Comparison of ENCODE assay signal across 1 cellular context in the genomic region with DNA sequence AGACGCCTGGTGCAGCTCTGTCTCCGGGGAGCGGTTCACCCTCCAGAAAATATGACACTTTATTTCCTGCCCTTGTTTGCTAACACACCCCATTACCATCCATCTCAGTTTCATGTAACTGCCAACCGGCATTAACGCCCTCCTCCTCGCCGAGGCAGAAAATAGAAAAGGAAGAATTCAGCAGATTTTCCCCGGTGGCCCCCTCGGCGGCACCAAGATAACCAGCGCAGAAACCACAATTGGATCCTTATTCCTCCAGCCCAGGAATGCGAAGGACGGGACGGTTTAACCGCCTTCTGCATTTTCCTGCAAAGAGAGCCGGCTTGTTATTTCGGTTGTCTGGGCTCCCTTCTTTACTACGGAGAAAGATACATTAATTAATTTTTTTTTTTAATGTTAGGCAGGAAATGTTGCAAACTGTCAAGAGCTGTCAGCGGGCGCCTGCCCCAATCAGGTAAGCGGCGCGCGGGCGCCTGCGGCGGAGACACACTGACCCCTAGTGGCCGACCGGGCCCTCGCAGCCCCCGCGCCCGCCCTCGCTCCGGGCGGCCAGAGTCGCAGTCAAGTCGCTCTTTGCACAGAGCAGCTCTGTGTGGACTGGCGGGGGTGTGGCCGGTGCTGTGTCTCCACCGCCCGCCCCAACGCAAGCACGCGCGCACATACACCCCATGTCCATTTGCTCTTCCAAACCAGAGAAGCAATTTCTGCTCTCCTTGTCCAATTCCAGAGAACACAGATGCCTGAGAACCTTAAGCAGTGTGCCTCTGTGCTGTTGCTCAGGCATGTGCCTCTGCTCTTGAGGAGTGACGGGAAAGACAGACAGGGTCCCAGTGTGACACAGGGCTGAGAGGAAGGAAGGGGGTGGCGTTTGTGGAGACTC.
TF ChIP-seq lines count a peak whose summit lies in the region.

No MANE protein-coding gene starts in this region.

TF ChIP-seq in PFSK-1, 5 proteins besides CTCF, POLR2A, EP300 and RAD21 (continued from another document):
- TF ChIP-seq, protein P1, sequence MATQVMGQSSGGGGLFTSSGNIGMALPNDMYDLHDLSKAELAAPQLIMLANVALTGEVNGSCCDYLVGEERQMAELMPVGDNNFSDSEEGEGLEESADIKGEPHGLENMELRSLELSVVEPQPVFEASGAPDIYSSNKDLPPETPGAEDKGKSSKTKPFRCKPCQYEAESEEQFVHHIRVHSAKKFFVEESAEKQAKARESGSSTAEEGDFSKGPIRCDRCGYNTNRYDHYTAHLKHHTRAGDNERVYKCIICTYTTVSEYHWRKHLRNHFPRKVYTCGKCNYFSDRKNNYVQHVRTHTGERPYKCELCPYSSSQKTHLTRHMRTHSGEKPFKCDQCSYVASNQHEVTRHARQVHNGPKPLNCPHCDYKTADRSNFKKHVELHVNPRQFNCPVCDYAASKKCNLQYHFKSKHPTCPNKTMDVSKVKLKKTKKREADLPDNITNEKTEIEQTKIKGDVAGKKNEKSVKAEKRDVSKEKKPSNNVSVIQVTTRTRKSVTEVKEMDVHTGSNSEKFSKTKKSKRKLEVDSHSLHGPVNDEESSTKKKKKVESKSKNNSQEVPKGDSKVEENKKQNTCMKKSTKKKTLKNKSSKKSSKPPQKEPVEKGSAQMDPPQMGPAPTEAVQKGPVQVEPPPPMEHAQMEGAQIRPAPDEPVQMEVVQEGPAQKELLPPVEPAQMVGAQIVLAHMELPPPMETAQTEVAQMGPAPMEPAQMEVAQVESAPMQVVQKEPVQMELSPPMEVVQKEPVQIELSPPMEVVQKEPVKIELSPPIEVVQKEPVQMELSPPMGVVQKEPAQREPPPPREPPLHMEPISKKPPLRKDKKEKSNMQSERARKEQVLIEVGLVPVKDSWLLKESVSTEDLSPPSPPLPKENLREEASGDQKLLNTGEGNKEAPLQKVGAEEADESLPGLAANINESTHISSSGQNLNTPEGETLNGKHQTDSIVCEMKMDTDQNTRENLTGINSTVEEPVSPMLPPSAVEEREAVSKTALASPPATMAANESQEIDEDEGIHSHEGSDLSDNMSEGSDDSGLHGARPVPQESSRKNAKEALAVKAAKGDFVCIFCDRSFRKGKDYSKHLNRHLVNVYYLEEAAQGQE (IDR thresholded peaks at IDR 0.05; ENCODE audit: insufficient read depth in 1 of 2, low read depth in 2 of 2, low read length in 2 of 2), result 0 out of 4 replicates have a peak, but pooled peaks of 1 of the 2 experiments have one; percentile 22
TF ChIP-seq in PFSK-1: peak in this region for 3.
